Comparison of ENCODE assay signal across 28 cellular contexts in the genomic region with DNA sequence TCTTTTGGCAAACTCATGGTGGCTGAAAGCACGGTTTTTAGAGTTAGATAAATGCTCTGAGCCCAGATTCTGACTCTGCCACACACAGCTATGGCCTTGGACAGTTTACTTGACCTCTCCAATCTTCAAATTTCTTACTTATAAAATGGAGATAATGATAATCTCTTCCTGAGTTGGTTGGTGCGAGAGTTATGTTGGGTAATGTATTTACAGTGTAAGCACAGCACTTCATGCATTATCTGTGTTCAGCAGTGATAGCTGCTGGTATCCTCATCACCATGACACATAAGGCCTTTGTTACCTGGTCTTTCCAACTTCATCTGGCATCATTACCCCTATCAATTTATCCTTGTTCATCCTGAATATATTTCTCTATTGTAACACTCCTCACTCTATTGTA.
"Had no signal": no experiment of that assay in that cellular context is flagged by ENCODE, and none has a peak within 500 bp of the region (broad histone marks: within the 10 kb centered on the region; RNA-seq: fewer than 3 reads in every experiment).

No MANE protein-coding gene starts in this region.

- H3K27me3 ChIP-seq: colonic mucosa, esophagus muscularis mucosa, neutrophil, pancreas, thyroid gland had no signal

- H3K4me1 Mint-ChIP-seq: immature natural killer cell; naive B cell; neural crest cell; stimulated activated naive CD8-positive, alpha-beta T cell treated with anti-CD3 and anti-CD28 coated beads, Interleukin-15, amount 100 ng/mL, for 72 hours had no signal

- H3K36me3 Mint-ChIP-seq: immature natural killer cell; mesothelial cell of epicardium; naive B cell; natural killer cell treated with Interleukin-12 subunit alpha and Interleukin-12 subunit beta and Interleukin-15 and Interleukin-18, amount 100 ng/mL, for 72 hours; type B pancreatic cell had no signal

- H3K4me3 Mint-ChIP-seq: dendritic cell treated with granulocyte-macrophage colony-stimulating factor and Interleukin-4, amounts not matched to agents 40 ng/mL and 50 ng/mL, for 4 days; immature natural killer cell; mesothelial cell of epicardium; naive B cell; natural killer cell treated with Interleukin-12 subunit alpha and Interleukin-12 subunit beta and Interleukin-15 and Interleukin-18, amount 100 ng/mL, for 72 hours; neural crest cell; stimulated activated naive CD8-positive, alpha-beta T cell treated with anti-CD3 and anti-CD28 coated beads, Interleukin-15, amount 100 ng/mL, for 72 hours; type B pancreatic cell had no signal

- DNase-seq: colonic mucosa; effector memory CD4-positive, alpha-beta T cell; hypothalamus; immature natural killer cell; islet precursor cell; kidney glomerular epithelial cell; left colon; mesenchymal stem cell; mucosa of descending colon; naive B cell; pancreas; stimulated activated CD4-positive, alpha-beta T cell treated with anti-CD3 and anti-CD28 coated beads, Interleukin-12 subunit alpha, Interleukin-12 subunit beta, amount 100 ng/mL, for 4 hours; stimulated activated CD4-positive, alpha-beta T cell treated with anti-CD3 and anti-CD28 coated beads, Interleukin-1b, Interleukin-23, amount 100 ng/mL, for 48 hours; stimulated activated CD4-positive, alpha-beta T cell treated with anti-CD3 and anti-CD28 coated beads, Interleukin-4, amount 100 ng/mL, for 1 hour; stimulated activated CD8-positive, alpha-beta memory T cell treated with anti-CD3 and anti-CD28 coated beads, Interleukin-4, amount 100 ng/mL, for 48 hours; stimulated activated naive CD4-positive, alpha-beta T cell; stimulated activated naive CD8-positive, alpha-beta T cell treated with anti-CD3 and anti-CD28 coated beads, Interleukin-15, amount 100 ng/mL, for 72 hours; thyroid gland had no signal

- H3K4me2 ChIP-seq: smooth muscle cell had no signal

- H3K27me3 Mint-ChIP-seq: dendritic cell treated with granulocyte-macrophage colony-stimulating factor and Interleukin-4, amounts not matched to agents 40 ng/mL and 50 ng/mL, for 4 days; type B pancreatic cell had no signal

- H3K27ac ChIP-seq: colonic mucosa, esophagus muscularis mucosa, neutrophil, pancreas, thyroid gland had no signal

- H3K4me3 ChIP-seq: colonic mucosa, esophagus muscularis mucosa, mucosa of descending colon, pancreas, smooth muscle cell, thyroid gland had no signal

- H3K36me3 ChIP-seq: colonic mucosa, esophagus muscularis mucosa, neutrophil, pancreas, thyroid gland had no signal

- FAIRE-seq: frontal cortex, pancreas had no signal

- ATAC-seq: left colon; mucosa of descending colon; natural killer cell treated with Interleukin-12 subunit alpha and Interleukin-12 subunit beta and Interleukin-15 and Interleukin-18, amount 100 ng/mL, for 72 hours; sciatic nerve; stimulated activated naive CD8-positive, alpha-beta T cell treated with anti-CD3 and anti-CD28 coated beads, Interleukin-15, amount 100 ng/mL, for 72 hours had no signal

- H3K9me3 ChIP-seq: colonic mucosa, esophagus muscularis mucosa, mucosa of descending colon, neutrophil, pancreas, thyroid gland had no signal

- H3K4me1 ChIP-seq: thyroid gland had no signal

- H3K27ac Mint-ChIP-seq: dendritic cell treated with granulocyte-macrophage colony-stimulating factor and Interleukin-4, amounts not matched to agents 40 ng/mL and 50 ng/mL, for 4 days; immature natural killer cell; mesothelial cell of epicardium; naive B cell; natural killer cell treated with Interleukin-12 subunit alpha and Interleukin-12 subunit beta and Interleukin-15 and Interleukin-18, amount 100 ng/mL, for 72 hours; stimulated activated naive CD8-positive, alpha-beta T cell treated with anti-CD3 and anti-CD28 coated beads, Interleukin-15, amount 100 ng/mL, for 72 hours; type B pancreatic cell had no signal

- H3K9me3 Mint-ChIP-seq: dendritic cell treated with granulocyte-macrophage colony-stimulating factor and Interleukin-4, amounts not matched to agents 40 ng/mL and 50 ng/mL, for 4 days; immature natural killer cell; mesothelial cell of epicardium; natural killer cell treated with Interleukin-12 subunit alpha and Interleukin-12 subunit beta and Interleukin-15 and Interleukin-18, amount 100 ng/mL, for 72 hours; neural crest cell; stimulated activated naive CD8-positive, alpha-beta T cell treated with anti-CD3 and anti-CD28 coated beads, Interleukin-15, amount 100 ng/mL, for 72 hours; type B pancreatic cell had no signal
